ENCODE assay signal across 1 cellular context in genomic region chr6:168071620-168072019, GRCh38.
TF ChIP-seq lines count a peak whose summit lies in the region.

No MANE protein-coding gene starts in this region.

TF ChIP-seq in WTC11, 78 proteins besides CTCF, POLR2A, EP300 and RAD21 (continued from another document):
- TF ChIP-seq PREB (CRISPR knock-in tag; IDR thresholded peaks at IDR 0.05; ENCODE audit: borderline replicate concordance): no peak
- no peak for TF ChIP-seq FOXJ3 (CRISPR knock-in tag; IDR thresholded peaks at IDR 0.05; ENCODE audit: borderline replicate concordance)
- TF ChIP-seq E2F1 (CRISPR knock-in tag; IDR thresholded peaks at IDR 0.05): no peak
- TF ChIP-seq ZBTB21 (CRISPR knock-in tag; IDR thresholded peaks at IDR 0.05; ENCODE audit: borderline replicate concordance): no peak
- TF ChIP-seq OVOL2 (CRISPR knock-in tag; IDR thresholded peaks at IDR 0.05; ENCODE audit: borderline replicate concordance): no peak
- no peak for TF ChIP-seq SP1 (CRISPR knock-in tag; conservative IDR thresholded peaks at IDR 0.05)
- TF ChIP-seq IRF1 (CRISPR knock-in tag; IDR thresholded peaks at IDR 0.05): no peak
- TF ChIP-seq PRRX2 (CRISPR knock-in tag; IDR thresholded peaks at IDR 0.05): no peak
- no peak for TF ChIP-seq E2F4 (CRISPR knock-in tag; IDR thresholded peaks at IDR 0.05; ENCODE audit: borderline replicate concordance, low read depth)
